In the genomic region with DNA sequence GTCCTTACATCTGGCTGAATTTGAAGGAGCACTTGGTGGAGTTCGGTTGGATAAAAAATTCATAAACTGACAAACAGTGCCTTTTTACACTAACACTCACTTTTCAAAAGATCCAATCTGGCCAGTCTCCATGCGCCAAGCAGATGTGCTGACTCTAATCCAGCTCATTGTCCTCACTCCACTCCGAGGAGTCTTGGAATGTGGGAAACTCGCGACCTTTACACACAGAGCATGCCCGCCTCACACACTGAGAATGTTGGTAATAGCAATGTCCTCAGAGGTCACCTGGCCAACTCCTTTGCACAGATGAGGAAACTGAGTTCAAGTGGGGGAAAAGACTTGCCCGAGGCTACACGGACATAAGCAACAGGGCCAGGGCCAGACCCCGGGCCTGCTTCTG, we compare ENCODE assay signal across 19 cellular contexts.
DNase-seq lines count a peak whose midpoint lies in the region; ATAC-seq and TF ChIP-seq lines count a peak whose summit lies in the region.
"Had no signal": no experiment of that assay in that cellular context is flagged by ENCODE, and none has a peak within 500 bp of the region (broad histone marks: within the 10 kb centered on the region; RNA-seq: fewer than 3 reads in every experiment).

No MANE protein-coding gene starts in this region.

- no peaks in the 10 kb centered on the region for H3K9me2 ChIP-seq in GM23338 (ENCODE audit: insufficient read depth)

- H3K27me3 ChIP-seq in GM23338 (ENCODE audit: insufficient read depth) (no peaks in the 10 kb centered on the region), testis (no peaks in the 10 kb centered on the region)
- H3K27me3 ChIP-seq: MG63 had no signal

- H3K27ac Mint-ChIP-seq in GM23338 = no peak overlapping the region
- H3K27ac Mint-ChIP-seq: activated CD8-positive, alpha-beta T cell treated with anti-CD3 and anti-CD28 coated beads for 36 hours; activated naive CD8-positive, alpha-beta T cell treated with anti-CD3 and anti-CD28 coated beads for 36 hours; activated T-cell treated with anti-CD3 and anti-CD28 coated beads, Interleukin-2, amount 50 U/mL, for 72 hours; nephron had no signal

- TF ChIP-seq CTCF in GM23338 (conservative IDR thresholded peaks at IDR 0.05; ENCODE audit: low read depth in 2 of 2) (no peak), cardiac fibroblast (IDR thresholded peaks at IDR 0.05; ENCODE audit: low read depth, low read length) (no peak), testis (IDR thresholded peaks at IDR 0.05) (no peak)

- intact Hi-C loops in testis (cut with DNase I; ENCODE audit: low total_unique reads) = no loop called here

- no peak overlapping the region for H2AFZ ChIP-seq in GM23338

- TF ChIP-seq POLR2A in testis (IDR thresholded peaks at IDR 0.05) = no peak

- ATAC-seq in GM23338 (no peak), HG02884 (IDR thresholded peaks at IDR 0.05; ENCODE audit: unreplicated experiment) (no peak)
- ATAC-seq: activated CD8-positive, alpha-beta T cell treated with anti-CD3 and anti-CD28 coated beads for 36 hours; activated T-cell treated with anti-CD3 and anti-CD28 coated beads, Interleukin-2, amount 50 U/mL, for 72 hours; HepG2; PC-3; stimulated activated naive CD8-positive, alpha-beta T cell treated with anti-CD3 and anti-CD28 coated beads, Interleukin-15, amount 100 ng/mL, for 72 hours had no signal

- no peaks in the 10 kb centered on the region for H3K36me3 Mint-ChIP-seq in GM23338 (ENCODE audit: low read depth)
- H3K36me3 Mint-ChIP-seq: activated naive CD8-positive, alpha-beta T cell treated with anti-CD3 and anti-CD28 coated beads for 36 hours had no signal

- no peak overlapping the region for H3K4me3 ChIP-seq in GM23338
- H3K4me3 ChIP-seq in cardiac fibroblast (replicated peaks in 1 of 2; ENCODE audit: low read depth in 2 of 2, low read length in 2 of 2) = no peak overlapping the region
- no peak overlapping the region for H3K4me3 ChIP-seq in testis
- H3K4me3 ChIP-seq: MG63 had no signal

- H3K4me1 ChIP-seq in GM23338 (ENCODE audit: insufficient read depth) (no peaks in the 10 kb centered on the region), testis (no peaks in the 10 kb centered on the region)

- no peaks in the 10 kb centered on the region for H3K9me3 Mint-ChIP-seq in GM23338
- H3K9me3 Mint-ChIP-seq: activated CD8-positive, alpha-beta T cell treated with anti-CD3 and anti-CD28 coated beads for 36 hours; activated naive CD8-positive, alpha-beta T cell treated with anti-CD3 and anti-CD28 coated beads for 36 hours; activated T-cell treated with anti-CD3 and anti-CD28 coated beads, Interleukin-2, amount 50 U/mL, for 72 hours; stimulated activated naive CD8-positive, alpha-beta T cell treated with anti-CD3 and anti-CD28 coated beads, Interleukin-15, amount 100 ng/mL, for 72 hours had no signal

- no peaks in the 10 kb centered on the region for H3K36me3 ChIP-seq in GM23338 (ENCODE audit: insufficient read depth)
- H3K36me3 ChIP-seq in testis (ENCODE audit: low read depth, missing control alignments) = no peaks in the 10 kb centered on the region
- H3K36me3 ChIP-seq: MG63 had no signal

- H3K9me3 ChIP-seq in testis = no peaks in the 10 kb centered on the region
- H3K9me3 ChIP-seq: MG63 had no signal

- 81 to 84% methylated on average over 9 of the region's 9 CpGs for WGBS in testis, 2 donors

- peaks cover 5% of the 10 kb centered on the region for H3K27me3 Mint-ChIP-seq in GM23338 (ENCODE audit: insufficient read depth, low read depth, poor library complexity)

- H3K4me3 Mint-ChIP-seq in GM23338 = no peak overlapping the region
- H3K4me3 Mint-ChIP-seq: activated CD8-positive, alpha-beta T cell treated with anti-CD3 and anti-CD28 coated beads for 36 hours; activated naive CD8-positive, alpha-beta T cell treated with anti-CD3 and anti-CD28 coated beads for 36 hours; activated T-cell treated with anti-CD3 and anti-CD28 coated beads, Interleukin-2, amount 50 U/mL, for 72 hours; nephron; stimulated activated naive CD8-positive, alpha-beta T cell treated with anti-CD3 and anti-CD28 coated beads, Interleukin-15, amount 100 ng/mL, for 72 hours had no signal

- H3K27ac ChIP-seq in GM23338 (ENCODE audit: low read depth) = no peak overlapping the region
- H3K27ac ChIP-seq in testis = no peak overlapping the region

- H3K4me1 Mint-ChIP-seq in GM23338 = no peaks in the 10 kb centered on the region
- H3K4me1 Mint-ChIP-seq: activated naive CD8-positive, alpha-beta T cell treated with anti-CD3 and anti-CD28 coated beads for 36 hours; nephron; stimulated activated naive CD8-positive, alpha-beta T cell treated with anti-CD3 and anti-CD28 coated beads, Interleukin-15, amount 100 ng/mL, for 72 hours had no signal

- no peaks in the 10 kb centered on the region for H3K79me2 ChIP-seq in GM23338 (replicated peaks; ENCODE audit: insufficient read depth)

- DNase-seq in AG08396 (ENCODE audit: low spot score) (peak; percentile 61), GM23338 (ENCODE audit: low spot score) (peak; percentile 3), cardiac fibroblast (ENCODE audit: low read depth in 2 of 2) (peak; percentile 80 to 82), left kidney (ENCODE audit: low read depth, low spot score) (peak; percentile 28), iPS-NIHi11 (ENCODE audit: low spot score) (no peak), GF-D8 (lab: John Stamatoyannopoulos, UW) (no peak), testis (no peak)
- DNase-seq: activated CD8-positive, alpha-beta T cell treated with anti-CD3 and anti-CD28 coated beads for 36 hours; activated naive CD8-positive, alpha-beta T cell treated with anti-CD3 and anti-CD28 coated beads for 36 hours; activated T-cell treated with anti-CD3 and anti-CD28 coated beads, Interleukin-2, amount 50 U/mL, for 72 hours; caudate nucleus; MG63; NCI-H1694 treated with DMSO at 0.1 percent for 48 hours; NCI-H524; PC-3; stimulated activated naive CD8-positive, alpha-beta T cell treated with anti-CD3 and anti-CD28 coated beads, Interleukin-15, amount 100 ng/mL, for 72 hours had no signal

- H3K4me2 ChIP-seq in GM23338 = no peak overlapping the region

- H4K20me1 ChIP-seq in GM23338 (replicated peaks; ENCODE audit: insufficient read depth) = no peaks in the 10 kb centered on the region

- H3F3A ChIP-seq in GM23338 (replicated peaks; ENCODE audit: low read depth) = no peaks in the 10 kb centered on the region

TF ChIP-seq in GM23338, 12 proteins besides CTCF, POLR2A, EP300 and RAD21 (continues in another document):
- TF ChIP-seq, protein P1, sequence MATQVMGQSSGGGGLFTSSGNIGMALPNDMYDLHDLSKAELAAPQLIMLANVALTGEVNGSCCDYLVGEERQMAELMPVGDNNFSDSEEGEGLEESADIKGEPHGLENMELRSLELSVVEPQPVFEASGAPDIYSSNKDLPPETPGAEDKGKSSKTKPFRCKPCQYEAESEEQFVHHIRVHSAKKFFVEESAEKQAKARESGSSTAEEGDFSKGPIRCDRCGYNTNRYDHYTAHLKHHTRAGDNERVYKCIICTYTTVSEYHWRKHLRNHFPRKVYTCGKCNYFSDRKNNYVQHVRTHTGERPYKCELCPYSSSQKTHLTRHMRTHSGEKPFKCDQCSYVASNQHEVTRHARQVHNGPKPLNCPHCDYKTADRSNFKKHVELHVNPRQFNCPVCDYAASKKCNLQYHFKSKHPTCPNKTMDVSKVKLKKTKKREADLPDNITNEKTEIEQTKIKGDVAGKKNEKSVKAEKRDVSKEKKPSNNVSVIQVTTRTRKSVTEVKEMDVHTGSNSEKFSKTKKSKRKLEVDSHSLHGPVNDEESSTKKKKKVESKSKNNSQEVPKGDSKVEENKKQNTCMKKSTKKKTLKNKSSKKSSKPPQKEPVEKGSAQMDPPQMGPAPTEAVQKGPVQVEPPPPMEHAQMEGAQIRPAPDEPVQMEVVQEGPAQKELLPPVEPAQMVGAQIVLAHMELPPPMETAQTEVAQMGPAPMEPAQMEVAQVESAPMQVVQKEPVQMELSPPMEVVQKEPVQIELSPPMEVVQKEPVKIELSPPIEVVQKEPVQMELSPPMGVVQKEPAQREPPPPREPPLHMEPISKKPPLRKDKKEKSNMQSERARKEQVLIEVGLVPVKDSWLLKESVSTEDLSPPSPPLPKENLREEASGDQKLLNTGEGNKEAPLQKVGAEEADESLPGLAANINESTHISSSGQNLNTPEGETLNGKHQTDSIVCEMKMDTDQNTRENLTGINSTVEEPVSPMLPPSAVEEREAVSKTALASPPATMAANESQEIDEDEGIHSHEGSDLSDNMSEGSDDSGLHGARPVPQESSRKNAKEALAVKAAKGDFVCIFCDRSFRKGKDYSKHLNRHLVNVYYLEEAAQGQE (IDR thresholded peaks at IDR 0.05; ENCODE audit: unreplicated experiment) = no peak

Comparison
In these comparisons a context has a peak if more than half of its experiments do, and no peak if none do; other contexts are left out.
1. DNase-seq: peak in AG08396 (single experiment), GM23338 (single experiment), cardiac fibroblast (2 of 2) and left kidney (single experiment); none in iPS-NIHi11 (single experiment), GF-D8 (single experiment) and testis (single experiment).